Comparison of ENCODE assay signal across 1 cellular context in genomic region chr17:13599808-13600398, GRCh38.
TF ChIP-seq lines count a peak whose summit lies in the region.

No MANE protein-coding gene starts in this region.

TF ChIP-seq in GM23338, 12 proteins besides CTCF, POLR2A, EP300 and RAD21 (continued from another document):
- TF ChIP-seq REST (IDR thresholded peaks at IDR 0.05; ENCODE audit: unreplicated experiment) (no peak), ZNF114 (CRISPR knock-in tag; IDR thresholded peaks at IDR 0.05) (no peak), NANOG (IDR thresholded peaks at IDR 0.05; ENCODE audit: borderline replicate concordance) (no peak), CREB1 (CRISPR knock-in tag; IDR thresholded peaks at IDR 0.05; ENCODE audit: low read depth) (no peak), ETS1 (IDR thresholded peaks at IDR 0.05) (no peak)
